ENCODE assay signal across 8 cellular contexts in the genomic region with DNA sequence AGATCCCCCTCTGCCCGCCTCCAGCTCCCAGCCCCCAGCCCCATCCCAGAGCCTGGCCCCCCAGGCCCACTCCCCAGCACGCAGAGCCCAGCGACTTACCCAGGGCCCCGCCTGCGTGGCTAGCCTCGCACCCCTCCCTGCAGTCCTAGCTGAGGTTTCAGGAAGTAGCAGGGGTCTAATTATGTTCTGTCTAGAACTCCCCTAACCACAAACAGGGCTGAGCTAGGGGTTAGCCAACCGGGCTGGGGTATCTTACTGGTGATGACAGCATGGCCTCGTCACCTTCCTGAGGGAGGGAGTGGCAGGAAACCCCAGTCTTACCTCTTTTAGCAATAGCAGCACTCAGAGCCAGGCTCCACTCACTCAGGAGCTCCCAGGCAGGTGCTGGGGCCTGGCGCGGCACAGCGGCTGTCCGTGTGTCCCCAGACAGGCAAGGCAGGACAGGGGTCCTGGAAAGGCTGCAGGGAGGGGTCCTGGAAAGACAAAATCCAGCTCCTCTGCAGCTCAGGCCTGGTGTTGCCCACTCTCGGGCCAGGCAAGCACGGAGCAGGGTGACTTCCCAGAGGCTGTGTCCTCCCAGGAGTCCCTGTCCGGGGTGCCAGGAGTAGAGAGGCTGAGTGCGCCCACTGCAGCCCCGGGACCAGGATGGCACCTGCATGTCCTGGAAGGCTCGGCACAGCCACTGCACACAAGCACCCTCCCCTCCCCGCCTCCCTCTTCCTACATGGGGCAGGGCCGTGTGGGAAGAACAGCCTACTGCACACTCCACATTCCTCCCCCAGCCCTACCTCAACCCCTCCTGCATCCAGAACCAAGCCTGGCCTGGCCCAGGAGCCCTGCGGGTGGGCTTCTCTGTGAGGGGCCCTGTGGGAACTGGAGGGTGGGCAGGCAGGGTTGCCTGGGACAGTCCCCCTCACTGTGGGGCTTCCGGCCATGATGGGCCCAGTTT. TPM values are rescaled to one million over a fixed set of nuclear protein-coding genes. Genes with fewer than 3 reads are reported as not detected.
DNase-seq lines count a peak whose midpoint lies in the region; ATAC-seq and TF ChIP-seq lines count a peak whose summit lies in the region.

Gene GPR132, minus strand, starts transcription at position 151 of the 949 bp plus-strand sequence. CDS start 10,010 bp downstream, outside the sequence.

- intact Hi-C loops in CD4-positive, alpha-beta T cell (cut with DNase I, micrococcal nuclease), result loop anchor here (1.0 to 5.0 kb wide), 3 partner anchors 22 to 427 kb away; partner anchors contain the start of genes CDCA4 (in 1 of the 2) and TEDC1 (in 1 of the 2)
- intact Hi-C loops in Right ventricle myocardium superior (cut with DNase I), result no loop called here

- H3K27ac Mint-ChIP-seq in CD4-positive, alpha-beta T cell, result peak within 1 kb of the TSS; percentile 91
- H3K27ac Mint-ChIP-seq in activated CD8-positive, alpha-beta memory T cell treated with anti-CD3 and anti-CD28 coated beads, Interleukin-2, amount 10 ng/mL, durations not matched to agents 7 days and 5 days, result peak within 1 kb of the TSS; percentile 97

- no peaks in the 10 kb centered on the region for H3K27me3 Mint-ChIP-seq in CD4-positive, alpha-beta T cell
- no peaks in the 10 kb centered on the region for H3K27me3 Mint-ChIP-seq in activated CD8-positive, alpha-beta memory T cell treated with anti-CD3 and anti-CD28 coated beads, Interleukin-2, amount 10 ng/mL, durations not matched to agents 7 days and 5 days

- H3K9me3 ChIP-seq in CD4-positive, alpha-beta T cell (ENCODE audit: control insufficient read depth, low read length), result no peaks in the 10 kb centered on the region

- H3K27me3 ChIP-seq in CD4-positive, alpha-beta T cell (ENCODE audit: control insufficient read depth, insufficient read depth, low read length), result no peaks in the 10 kb centered on the region
- no peaks in the 10 kb centered on the region for H3K27me3 ChIP-seq in brain microvascular endothelial cell (replicated peaks)

- H3K27ac ChIP-seq in CD4-positive, alpha-beta T cell (ENCODE audit: low read depth, low read length), result peak within 1 kb of the TSS; percentile 95
- no peak within 1 kb of the TSS for H3K27ac ChIP-seq in brain microvascular endothelial cell

- CTCF ChIA-PET in CD4-positive, alpha-beta T cell (lab: Charles Lee), result interaction anchor here (2.3 to 9.9 kb wide), 3 partner anchors 20 to 25 kb away, joined by 20 to 75 read pairs (median 49); no protein-coding TSS in a partner anchor
- CTCF ChIA-PET in activated CD8-positive, alpha-beta memory T cell treated with anti-CD3 and anti-CD28 coated beads, Interleukin-2, amount 10 ng/mL, durations not matched to agents 7 days and 5 days (lab: Charles Lee), result interaction anchor here (0.9 to 12.3 kb wide), 7 partner anchors 8 to 416 kb away, joined by 3 to 192 read pairs (median 9); no protein-coding TSS in a partner anchor

- H3K4me3 ChIP-seq in brain microvascular endothelial cell (ENCODE audit: low read depth, low read length), result no peak within 1 kb of the TSS

- peak within 1 kb of the TSS; percentile 100 for H3K4me3 Mint-ChIP-seq in CD4-positive, alpha-beta T cell
- H3K4me3 Mint-ChIP-seq in activated CD8-positive, alpha-beta memory T cell treated with anti-CD3 and anti-CD28 coated beads, Interleukin-2, amount 10 ng/mL, durations not matched to agents 7 days and 5 days, result peak within 1 kb of the TSS; percentile 95

- ATAC-seq in CD4-positive, alpha-beta T cell (ENCODE audit: poor library complexity), result peak; percentile 87
- ATAC-seq in GM21529 (IDR thresholded peaks at IDR 0.05; ENCODE audit: unreplicated experiment) (peak; percentile 49), Right ventricle myocardium superior (ENCODE audit: poor library complexity) (peak; percentile 26)
- peak; percentile 76 for ATAC-seq in activated CD8-positive, alpha-beta memory T cell treated with anti-CD3 and anti-CD28 coated beads, Interleukin-2, amount 10 ng/mL, durations not matched to agents 7 days and 5 days

- TF ChIP-seq CTCF in CD4-positive, alpha-beta T cell (IDR thresholded peaks at IDR 0.05), result no peak
- TF ChIP-seq CTCF in brain microvascular endothelial cell (IDR thresholded peaks at IDR 0.05; ENCODE audit: low read depth, low read length, missing control alignments), result no peak

- in situ Hi-C loops in brain microvascular endothelial cell (cut with HindIII; ENCODE audit: low pct_ligation_motif_present, low sequenced_read_pairs), result no loop called here

- H3K36me3 Mint-ChIP-seq in CD4-positive, alpha-beta T cell (ENCODE audit: low read depth), result peaks cover 12% of the 10 kb centered on the region
- peaks cover 13% of the 10 kb centered on the region for H3K36me3 Mint-ChIP-seq in activated CD8-positive, alpha-beta memory T cell treated with anti-CD3 and anti-CD28 coated beads, Interleukin-2, amount 10 ng/mL, durations not matched to agents 7 days and 5 days

- no peaks in the 10 kb centered on the region for H3K9me3 Mint-ChIP-seq in CD4-positive, alpha-beta T cell
- no peaks in the 10 kb centered on the region for H3K9me3 Mint-ChIP-seq in activated CD8-positive, alpha-beta memory T cell treated with anti-CD3 and anti-CD28 coated beads, Interleukin-2, amount 10 ng/mL, durations not matched to agents 7 days and 5 days (ENCODE audit: low read depth)

- no peaks in the 10 kb centered on the region for H3K36me3 ChIP-seq in brain microvascular endothelial cell (replicated peaks)

- H3K4me1 Mint-ChIP-seq in CD4-positive, alpha-beta T cell (ENCODE audit: low read depth), result peaks cover 72% of the 10 kb centered on the region
- H3K4me1 Mint-ChIP-seq in activated CD8-positive, alpha-beta memory T cell treated with anti-CD3 and anti-CD28 coated beads, Interleukin-2, amount 10 ng/mL, durations not matched to agents 7 days and 5 days, result peaks cover 65% of the 10 kb centered on the region

- peak; percentile 81 to 97 (median 85) for DNase-seq in CD4-positive, alpha-beta T cell
- peak; percentile 99 for DNase-seq in MV-4-11 (lab: John Stamatoyannopoulos, UW)
- DNase-seq in activated CD8-positive, alpha-beta memory T cell treated with anti-CD3 and anti-CD28 coated beads, Interleukin-2, amount 10 ng/mL, durations not matched to agents 7 days and 5 days, result peak; percentile 98
- peak; percentile 68 for DNase-seq in Right ventricle myocardium superior
- peak; percentile 93 for DNase-seq in stimulated activated CD4-positive, alpha-beta T cell treated with anti-CD3 and anti-CD28 coated beads, Interleukin-1b, Interleukin-23, amount 100 ng/mL, for 48 hours
- no peak for DNase-seq in brain microvascular endothelial cell
- DNase-seq in cerebellar cortex (ENCODE audit: low spot score), result no peak

- POLR2A ChIA-PET in CD4-positive, alpha-beta T cell (lab: Charles Lee), result interaction anchor here (0.7 to 7.3 kb wide), 19 partner anchors 10 to 424 kb away, joined by 3 to 62 read pairs (median 7); partner anchors contain the start of genes AHNAK2, BRF1, CDCA4 and CLBA1

RNA-seq across cellular contexts. Expression of gene GPR132, which starts in this region (rescaled TPM):
- 10 to 100 TPM; 64.4 to 66.7 TPM for total RNA-seq in CD4-positive, alpha-beta T cell
- total RNA-seq in activated CD8-positive, alpha-beta memory T cell treated with anti-CD3 and anti-CD28 coated beads, Interleukin-2, amount 10 ng/mL, durations not matched to agents 7 days and 5 days, result 10 to 100 TPM; 47.4 to 49.4 TPM
- total RNA-seq in Right ventricle myocardium superior, result 1.3 TPM

Comparison
In these comparisons a context has a peak if more than half of its experiments do, and no peak if none do; other contexts are left out.
1. RNA of gene GPR132 (total RNA-seq): 64.4 to 66.7 TPM in CD4-positive, alpha-beta T cell and 47.4 to 49.4 TPM in activated CD8-positive, alpha-beta memory T cell treated with anti-CD3 and anti-CD28 coated beads, Interleukin-2, amount 10 ng/mL, durations not matched to agents 7 days and 5 days; 1.3 TPM in Right ventricle myocardium superior (single experiment); every median in the first group is over 10 times any median in the second.
2. ATAC-seq: peak in every context shown above with its lines; median percentile 87 in CD4-positive, alpha-beta T cell; 76 in activated CD8-positive, alpha-beta memory T cell treated with anti-CD3 and anti-CD28 coated beads, Interleukin-2, amount 10 ng/mL, durations not matched to agents 7 days and 5 days; 49 in GM21529; 26 in Right ventricle myocardium superior.
3. DNase-seq: peak in CD4-positive, alpha-beta T cell (10 of 10), MV-4-11 (single experiment), activated CD8-positive, alpha-beta memory T cell treated with anti-CD3 and anti-CD28 coated beads, Interleukin-2, amount 10 ng/mL, durations not matched to agents 7 days and 5 days (single experiment), Right ventricle myocardium superior (single experiment) and stimulated activated CD4-positive, alpha-beta T cell treated with anti-CD3 and anti-CD28 coated beads, Interleukin-1b, Interleukin-23, amount 100 ng/mL, for 48 hours (single experiment); none in brain microvascular endothelial cell (single experiment) and cerebellar cortex (single experiment).